Comparison of ENCODE assay signal across 8 cellular contexts in the genomic region with DNA sequence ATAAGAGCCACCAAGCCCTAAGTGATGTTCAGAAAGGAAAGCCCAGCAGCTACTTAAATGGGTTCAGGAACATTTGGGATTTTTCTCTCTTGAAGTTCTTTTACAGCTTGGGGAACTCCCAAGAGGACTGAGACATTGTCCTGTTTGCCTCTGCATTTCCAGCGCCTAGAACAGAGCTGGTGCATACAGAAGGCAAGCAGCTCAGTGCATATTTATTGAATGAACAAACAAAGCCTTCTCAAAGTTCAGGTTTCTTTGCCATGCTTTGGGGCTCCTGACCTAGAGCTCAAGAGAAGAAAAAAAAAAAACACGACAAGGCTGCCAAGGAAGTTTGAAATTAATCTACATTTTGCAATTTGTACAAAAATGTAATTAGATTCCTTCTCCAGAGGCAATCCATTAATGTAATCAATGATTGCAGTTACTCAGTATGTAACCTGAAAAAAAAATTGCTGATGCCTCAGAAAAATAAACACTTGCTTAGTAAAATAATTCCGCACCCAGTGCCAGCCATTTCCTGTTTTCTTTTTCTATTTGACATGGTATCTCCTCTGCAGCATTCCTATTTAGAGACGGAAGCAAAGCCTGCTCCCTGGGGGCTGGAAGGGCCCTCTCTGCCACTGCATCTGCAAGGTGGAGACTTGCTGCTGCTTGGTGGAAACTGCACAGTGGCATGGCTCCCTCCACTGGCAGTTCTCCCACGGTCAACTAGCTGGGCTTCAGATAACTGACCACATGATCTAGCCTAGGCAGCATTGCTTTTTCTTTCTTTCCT.
DNase-seq lines count a peak whose midpoint lies in the region; ATAC-seq, FAIRE-seq and TF ChIP-seq lines count a peak whose summit lies in the region.

No MANE protein-coding gene starts in this region.

- POLR2A ChIA-PET in activated CD4-positive, alpha-beta memory T cell treated with anti-CD3 and anti-CD28 coated beads for 36 hours (lab: Charles Lee): no interaction called here
- POLR2A ChIA-PET in activated CD4-positive, alpha-beta memory T cell treated with anti-CD3 and anti-CD28 coated beads, Interleukin-2, amount 10 ng/mL, durations not matched to agents 7 days and 5 days (lab: Charles Lee): no interaction called here
- POLR2A ChIA-PET in CD8-positive, alpha-beta T cell (lab: Charles Lee): no interaction called here

- DNase-seq in activated CD4-positive, alpha-beta memory T cell treated with anti-CD3 and anti-CD28 coated beads for 36 hours: peak; percentile 12
- DNase-seq in activated CD4-positive, alpha-beta memory T cell treated with anti-CD3 and anti-CD28 coated beads, Interleukin-2, amount 10 ng/mL, durations not matched to agents 7 days and 5 days: no peak
- DNase-seq in RPMI7951 (ENCODE audit: low read depth) (peak; percentile 76), cardiac muscle cell (ENCODE audit: low read depth in 1 of 2, low spot score in 1 of 2) (peak; percentile 5 to 42), urothelium cell line (ENCODE audit: low spot score) (peak; percentile 25), colonic mucosa (no peak)
- no peak for DNase-seq in CD8-positive, alpha-beta T cell

- no peaks in the 10 kb centered on the region for H3K9me3 Mint-ChIP-seq in activated CD4-positive, alpha-beta memory T cell treated with anti-CD3 and anti-CD28 coated beads for 36 hours
- H3K9me3 Mint-ChIP-seq in activated CD4-positive, alpha-beta memory T cell treated with anti-CD3 and anti-CD28 coated beads, Interleukin-2, amount 10 ng/mL, durations not matched to agents 7 days and 5 days: no peaks in the 10 kb centered on the region
- H3K9me3 Mint-ChIP-seq in CD8-positive, alpha-beta T cell: no peaks in the 10 kb centered on the region

- H3K9me3 ChIP-seq in cardiac muscle cell (ENCODE audit: low read depth) (no peaks in the 10 kb centered on the region), colonic mucosa (no peaks in the 10 kb centered on the region)
- no peaks in the 10 kb centered on the region for H3K9me3 ChIP-seq in CD8-positive, alpha-beta T cell (ENCODE audit: low read length)

- H3K27me3 ChIP-seq in cardiac muscle cell (no peaks in the 10 kb centered on the region), colonic mucosa (no peaks in the 10 kb centered on the region)
- H3K27me3 ChIP-seq in CD8-positive, alpha-beta T cell (ENCODE audit: insufficient read depth, low read length): no peaks in the 10 kb centered on the region

- H3K4me1 ChIP-seq in cardiac muscle cell (ENCODE audit: low read depth): no peaks in the 10 kb centered on the region
- H3K4me1 ChIP-seq in colonic mucosa: no peaks in the 10 kb centered on the region
- no peaks in the 10 kb centered on the region for H3K4me1 ChIP-seq in CD8-positive, alpha-beta T cell (ENCODE audit: insufficient read depth, low read length)

- H3K27ac Mint-ChIP-seq in activated CD4-positive, alpha-beta memory T cell treated with anti-CD3 and anti-CD28 coated beads for 36 hours: no peak overlapping the region
- no peak overlapping the region for H3K27ac Mint-ChIP-seq in activated CD4-positive, alpha-beta memory T cell treated with anti-CD3 and anti-CD28 coated beads, Interleukin-2, amount 10 ng/mL, durations not matched to agents 7 days and 5 days
- no peak overlapping the region for H3K27ac Mint-ChIP-seq in CD8-positive, alpha-beta T cell

- no peaks in the 10 kb centered on the region for H3K36me3 Mint-ChIP-seq in activated CD4-positive, alpha-beta memory T cell treated with anti-CD3 and anti-CD28 coated beads for 36 hours
- no peaks in the 10 kb centered on the region for H3K36me3 Mint-ChIP-seq in activated CD4-positive, alpha-beta memory T cell treated with anti-CD3 and anti-CD28 coated beads, Interleukin-2, amount 10 ng/mL, durations not matched to agents 7 days and 5 days (ENCODE audit: low read depth)
- no peaks in the 10 kb centered on the region for H3K36me3 Mint-ChIP-seq in CD8-positive, alpha-beta T cell

- H3K4me3 Mint-ChIP-seq in activated CD4-positive, alpha-beta memory T cell treated with anti-CD3 and anti-CD28 coated beads for 36 hours: no peak overlapping the region
- H3K4me3 Mint-ChIP-seq in activated CD4-positive, alpha-beta memory T cell treated with anti-CD3 and anti-CD28 coated beads, Interleukin-2, amount 10 ng/mL, durations not matched to agents 7 days and 5 days: no peak overlapping the region
- H3K4me3 Mint-ChIP-seq in CD8-positive, alpha-beta T cell: no peak overlapping the region

- H3K4me1 Mint-ChIP-seq in activated CD4-positive, alpha-beta memory T cell treated with anti-CD3 and anti-CD28 coated beads for 36 hours (ENCODE audit: low read depth): no peaks in the 10 kb centered on the region
- H3K4me1 Mint-ChIP-seq in activated CD4-positive, alpha-beta memory T cell treated with anti-CD3 and anti-CD28 coated beads, Interleukin-2, amount 10 ng/mL, durations not matched to agents 7 days and 5 days: no peaks in the 10 kb centered on the region
- no peaks in the 10 kb centered on the region for H3K4me1 Mint-ChIP-seq in CD8-positive, alpha-beta T cell (ENCODE audit: low read depth)

- CTCF ChIA-PET in activated CD4-positive, alpha-beta memory T cell treated with anti-CD3 and anti-CD28 coated beads for 36 hours (lab: Charles Lee): interaction anchor here (0.5 to 1.0 kb wide), 3 partner anchors 10 to 419 kb away, joined by 3 to 5 read pairs (median 3); a partner anchor contains a TSS
- CTCF ChIA-PET in activated CD4-positive, alpha-beta memory T cell treated with anti-CD3 and anti-CD28 coated beads, Interleukin-2, amount 10 ng/mL, durations not matched to agents 7 days and 5 days (lab: Charles Lee): no interaction called here
- CTCF ChIA-PET in CD8-positive, alpha-beta T cell (lab: Charles Lee): no interaction called here

- FAIRE-seq in urothelium cell line (lab: Jason Lieb, UNC): no peak

- intact Hi-C loops in activated CD4-positive, alpha-beta memory T cell treated with anti-CD3 and anti-CD28 coated beads for 36 hours (cut with micrococcal nuclease): loop anchor here (10.0 kb wide), 1 partner anchor 304 kb away; no protein-coding TSS in a partner anchor
- intact Hi-C loops in colonic mucosa (cut with DNase I): no loop called here
- intact Hi-C loops in CD8-positive, alpha-beta T cell (cut with DNase I, micrococcal nuclease): no loop called here

- no peaks in the 10 kb centered on the region for H3K36me3 ChIP-seq in cardiac muscle cell
- H3K36me3 ChIP-seq in colonic mucosa: no peaks in the 10 kb centered on the region
- H3K36me3 ChIP-seq in CD8-positive, alpha-beta T cell (ENCODE audit: insufficient read depth, low read length): no peaks in the 10 kb centered on the region

- H3K27ac ChIP-seq in cardiac muscle cell (no peak overlapping the region), colonic mucosa (no peak overlapping the region)
- no peak overlapping the region for H3K27ac ChIP-seq in CD8-positive, alpha-beta T cell (ENCODE audit: low read depth, low read length)

- H3K4me3 ChIP-seq in cardiac muscle cell: no peak overlapping the region
- no peak overlapping the region for H3K4me3 ChIP-seq in colonic mucosa
- H3K4me3 ChIP-seq in CD8-positive, alpha-beta T cell (ENCODE audit: low read depth, low read length): no peak overlapping the region

- ATAC-seq in CD8-positive, alpha-beta T cell: no peak
- no peak for ATAC-seq in HG02610 (IDR thresholded peaks at IDR 0.05; ENCODE audit: unreplicated experiment)

- TF ChIP-seq CTCF in cardiac muscle cell (IDR thresholded peaks at IDR 0.05; ENCODE audit: low read depth, low read length) (no peak), colonic mucosa (IDR thresholded peaks at IDR 0.05) (no peak)
- TF ChIP-seq CTCF in CD8-positive, alpha-beta T cell (IDR thresholded peaks at IDR 0.05): no peak

- peaks cover 7% of the 10 kb centered on the region for H3K27me3 Mint-ChIP-seq in activated CD4-positive, alpha-beta memory T cell treated with anti-CD3 and anti-CD28 coated beads for 36 hours
- H3K27me3 Mint-ChIP-seq in activated CD4-positive, alpha-beta memory T cell treated with anti-CD3 and anti-CD28 coated beads, Interleukin-2, amount 10 ng/mL, durations not matched to agents 7 days and 5 days: peaks cover 8% of the 10 kb centered on the region
- peaks cover 17% of the 10 kb centered on the region for H3K27me3 Mint-ChIP-seq in CD8-positive, alpha-beta T cell (ENCODE audit: low read depth)

- no peak overlapping the region for H3K9ac ChIP-seq in colonic mucosa (ENCODE audit: low read depth in 2 of 2, low read length in 2 of 2)

Comparison
In these comparisons a context has a peak if more than half of its experiments do, and no peak if none do; other contexts are left out.
1. DNase-seq: peak in activated CD4-positive, alpha-beta memory T cell treated with anti-CD3 and anti-CD28 coated beads for 36 hours (single experiment), RPMI7951 (single experiment), cardiac muscle cell (2 of 2) and urothelium cell line (single experiment); none in activated CD4-positive, alpha-beta memory T cell treated with anti-CD3 and anti-CD28 coated beads, Interleukin-2, amount 10 ng/mL, durations not matched to agents 7 days and 5 days (single experiment), colonic mucosa (single experiment) and CD8-positive, alpha-beta T cell (0 of 7).